ENCODE assay signal across 1 cellular context in the genomic region with DNA sequence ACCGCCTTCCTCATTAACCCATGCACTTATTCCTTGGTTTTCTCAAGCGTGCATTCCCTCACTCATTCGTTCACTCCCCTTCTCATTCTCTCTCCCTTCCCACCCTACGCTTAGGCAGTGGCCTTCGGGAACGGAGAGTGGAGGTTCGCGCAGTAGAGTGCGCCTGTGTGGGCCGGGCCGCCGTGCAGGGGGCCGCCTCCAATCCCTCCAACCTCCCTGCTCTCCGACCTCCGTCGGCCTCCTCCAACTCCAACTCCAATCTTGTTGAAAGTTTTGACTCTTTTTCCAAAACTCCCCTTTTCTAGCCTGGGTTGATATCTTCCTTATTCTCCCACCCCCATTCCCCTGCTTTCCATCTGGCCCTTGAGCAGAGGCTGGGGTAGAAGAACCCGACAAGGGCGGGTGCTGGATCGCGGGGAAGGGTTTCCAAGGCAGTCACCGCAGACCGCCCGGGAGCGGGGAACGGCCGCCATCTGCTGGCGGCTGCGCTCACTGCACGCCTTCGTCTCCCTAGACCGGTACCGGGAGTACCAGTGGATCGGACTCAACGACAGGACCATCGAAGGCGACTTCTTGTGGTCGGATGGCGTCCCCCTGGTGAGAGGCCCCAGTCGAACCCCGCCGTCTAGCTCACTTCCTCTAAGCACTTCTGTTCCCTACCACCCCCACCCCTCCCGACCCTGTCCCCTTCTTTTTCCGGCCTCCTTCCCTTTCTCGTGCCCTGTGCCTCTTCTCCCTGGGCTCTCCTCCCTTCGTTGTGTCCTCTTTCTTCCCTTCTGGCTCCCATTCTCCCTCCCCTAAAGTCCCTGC.
TF ChIP-seq lines count a peak whose summit lies in the region.

No MANE protein-coding gene starts in this region.

TF ChIP-seq in HEK293T, 16 proteins besides CTCF, POLR2A, EP300 and RAD21:
- no peak for TF ChIP-seq HDGF (IDR thresholded peaks at IDR 0.05; ENCODE audit: borderline replicate concordance)
- no peak for TF ChIP-seq L3MBTL2 (conservative IDR thresholded peaks at IDR 0.05)
- no peak for TF ChIP-seq TARDBP (IDR thresholded peaks at IDR 0.05)
- no peak for TF ChIP-seq SP1 (IDR thresholded peaks at IDR 0.05)
- no peak for TF ChIP-seq LEF1 (IDR thresholded peaks at IDR 0.05; ENCODE audit: borderline replicate concordance)
- no peak for TF ChIP-seq BHLHE40 (IDR thresholded peaks at IDR 0.05; ENCODE audit: borderline replicate concordance)
- no peak for TF ChIP-seq ELF4 (IDR thresholded peaks at IDR 0.05)
- TF ChIP-seq ZNF384 (IDR thresholded peaks at IDR 0.05): no peak
- TF ChIP-seq FOXK2 (IDR thresholded peaks at IDR 0.05): no peak
- TF ChIP-seq FOXA1 (IDR thresholded peaks at IDR 0.05): no peak
- no peak for TF ChIP-seq NFRKB (IDR thresholded peaks at IDR 0.05)
- no peak for TF ChIP-seq PKNOX1 (IDR thresholded peaks at IDR 0.05)
- TF ChIP-seq CTBP1 (IDR thresholded peaks at IDR 0.05; ENCODE audit: borderline replicate concordance): no peak
- no peak for TF ChIP-seq SUZ12 (IDR thresholded peaks at IDR 0.05)
- TF ChIP-seq FOXM1 (IDR thresholded peaks at IDR 0.05; ENCODE audit: borderline replicate concordance): no peak
